ENCODE assay signal across 12 cellular contexts in genomic region chr4:172042714-172043114, GRCh38.
DNase-seq lines count a peak whose midpoint lies in the region; ATAC-seq lines count a peak whose summit lies in the region.
"Had no signal": no experiment of that assay in that cellular context is flagged by ENCODE, and none has a peak within 500 bp of the region (broad histone marks: within the 10 kb centered on the region; RNA-seq: fewer than 3 reads in every experiment).

No MANE protein-coding gene starts in this region.

- intact Hi-C loops in activated naive CD4-positive, alpha-beta T cell treated with anti-CD3 and anti-CD28 coated beads for 36 hours (cut with micrococcal nuclease), result no loop called here

- no peak overlapping the region for H3K4me3 Mint-ChIP-seq in T-helper 17 cell
- no peak overlapping the region for H3K4me3 Mint-ChIP-seq in activated naive CD4-positive, alpha-beta T cell treated with anti-CD3 and anti-CD28 coated beads for 36 hours
- H3K4me3 Mint-ChIP-seq: activated B cell treated with CpG ODN at 0.5 μM for 24 hours had no signal

- H3K36me3 Mint-ChIP-seq in T-helper 17 cell (ENCODE audit: low read depth), result no peaks in the 10 kb centered on the region
- H3K36me3 Mint-ChIP-seq in activated naive CD4-positive, alpha-beta T cell treated with anti-CD3 and anti-CD28 coated beads for 36 hours (ENCODE audit: low read depth), result no peaks in the 10 kb centered on the region

- no peaks in the 10 kb centered on the region for H3K9me3 ChIP-seq in T-helper 17 cell (ENCODE audit: control insufficient read depth, low read length, poor library complexity, severe bottlenecking)

- H3K27me3 Mint-ChIP-seq in T-helper 17 cell, result no peaks in the 10 kb centered on the region
- no peaks in the 10 kb centered on the region for H3K27me3 Mint-ChIP-seq in activated naive CD4-positive, alpha-beta T cell treated with anti-CD3 and anti-CD28 coated beads for 36 hours (ENCODE audit: low read depth)
- H3K27me3 Mint-ChIP-seq: activated B cell treated with CpG ODN at 0.5 μM for 24 hours had no signal

- H3K4me1 Mint-ChIP-seq in T-helper 17 cell, result no peaks in the 10 kb centered on the region
- no peaks in the 10 kb centered on the region for H3K4me1 Mint-ChIP-seq in activated naive CD4-positive, alpha-beta T cell treated with anti-CD3 and anti-CD28 coated beads for 36 hours (ENCODE audit: low read depth)
- H3K4me1 Mint-ChIP-seq: activated B cell treated with CpG ODN at 0.5 μM for 24 hours had no signal

- CTCF ChIA-PET in activated naive CD4-positive, alpha-beta T cell treated with anti-CD3 and anti-CD28 coated beads for 36 hours (lab: Charles Lee), result no interaction called here

- no peaks in the 10 kb centered on the region for H3K9me3 Mint-ChIP-seq in activated naive CD4-positive, alpha-beta T cell treated with anti-CD3 and anti-CD28 coated beads for 36 hours
- H3K9me3 Mint-ChIP-seq: activated B cell treated with CpG ODN at 0.5 μM for 24 hours had no signal

- H3K27ac Mint-ChIP-seq in T-helper 17 cell, result peak overlapping the region; percentile 47
- H3K27ac Mint-ChIP-seq in activated naive CD4-positive, alpha-beta T cell treated with anti-CD3 and anti-CD28 coated beads for 36 hours, result no peak overlapping the region
- H3K27ac Mint-ChIP-seq: activated B cell treated with CpG ODN at 0.5 μM for 24 hours had no signal

- peak; percentile 8 for DNase-seq in NCI-H2107 (lab: John Stamatoyannopoulos, UW)
- no peak for DNase-seq in NCI-H2107 treated with DMSO at 0.1 percent for 48 hours (lab: John Stamatoyannopoulos, UW; ENCODE audit: unreplicated experiment)
- peak; percentile 50 for DNase-seq in NCI-H146 treated with DMSO at 0.1 percent for 48 hours (lab: John Stamatoyannopoulos, UW; ENCODE audit: unreplicated experiment)
- DNase-seq in T-helper 17 cell, result no peak
- DNase-seq in renal cortical epithelial cell (ENCODE audit: low read depth), result peak; percentile 40
- no peak for DNase-seq in activated naive CD4-positive, alpha-beta T cell treated with anti-CD3 and anti-CD28 coated beads for 36 hours
- DNase-seq: activated B cell treated with CpG ODN at 0.5 μM for 24 hours; activated naive CD4-positive, alpha-beta T cell treated with Interleukin-2 at 50 U/mL for 16 hours; effector CD4-positive, alpha-beta T cell had no signal

- ATAC-seq in T-helper 17 cell (no peak), GM21381 (IDR thresholded peaks at IDR 0.05; ENCODE audit: unreplicated experiment) (no peak), GM19397 (IDR thresholded peaks at IDR 0.05; ENCODE audit: unreplicated experiment) (no peak)
- ATAC-seq: sciatic nerve had no signal

Comparison
In these comparisons a context has a peak if more than half of its experiments do, and no peak if none do; other contexts are left out.
1. DNase-seq: peak in NCI-H2107 (single experiment), NCI-H146 treated with DMSO at 0.1 percent for 48 hours (single experiment) and renal cortical epithelial cell (single experiment); none in NCI-H2107 treated with DMSO at 0.1 percent for 48 hours (single experiment), T-helper 17 cell (0 of 3) and activated naive CD4-positive, alpha-beta T cell treated with anti-CD3 and anti-CD28 coated beads for 36 hours (single experiment).